Comparison of ENCODE assay signal across 8 cellular contexts in the genomic region with DNA sequence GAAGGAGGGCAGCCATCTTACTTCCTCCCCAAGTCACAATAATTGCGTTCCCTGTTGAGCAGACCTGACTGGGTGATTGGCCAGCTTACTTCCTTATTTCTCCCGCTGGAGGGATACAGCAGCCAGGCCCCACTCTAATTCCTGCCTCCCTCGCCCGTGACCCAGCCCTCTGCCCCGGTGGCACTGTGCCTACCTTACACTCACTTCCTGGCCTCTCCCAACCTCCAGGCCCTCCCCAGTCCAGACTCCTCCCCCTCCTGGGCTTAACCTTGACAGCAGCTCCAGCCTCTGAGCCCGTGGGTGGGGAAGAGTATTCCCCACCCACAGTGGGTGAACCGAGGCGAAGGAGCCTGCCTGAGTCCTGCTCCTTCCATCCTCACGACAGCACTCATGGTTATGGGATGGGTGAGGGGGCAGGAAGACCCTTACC. TPM values are rescaled to one million over a fixed set of nuclear protein-coding genes. Genes with fewer than 3 reads are reported as not detected.
A peak's percentile ranks its signal among the peaks of the same experiment; 100 is the strongest.
DNase-seq lines count a peak whose midpoint lies in the region; ATAC-seq, FAIRE-seq and TF ChIP-seq lines count a peak whose summit lies in the region.

No MANE protein-coding gene starts in this region.

- H3K9me3 Mint-ChIP-seq in CD4-positive, CD25-positive, alpha-beta regulatory T cell: no peaks in the 10 kb centered on the region

- no peaks in the 10 kb centered on the region for H3K9me3 ChIP-seq in CD4-positive, CD25-positive, alpha-beta regulatory T cell (ENCODE audit: control insufficient read depth in 2 of 2, low read length in 2 of 2)
- H3K9me3 ChIP-seq in GM12878 (replicated peaks; ENCODE audit: control insufficient read depth, insufficient read depth, low read length) (no peaks in the 10 kb centered on the region; the same call in 2 of the 3 replicates), mucosa of stomach (ENCODE audit: control insufficient read depth, low read length) (no peaks in the 10 kb centered on the region)

- H3K4me1 Mint-ChIP-seq in CD4-positive, CD25-positive, alpha-beta regulatory T cell: peaks cover 0 to 48% (median 22%) of the 10 kb centered on the region in 4 donors

- no peak for TF ChIP-seq POLR2A in GM12878 (IDR thresholded peaks at IDR 0.05; ENCODE audit: low read depth, low read length)

- TF ChIP-seq RAD21 in GM12878 (IDR thresholded peaks at IDR 0.05; ENCODE audit: insufficient read depth, low read depth, low read length): no peak

- SMC1A ChIA-PET in GM12878 (lab: Charles Lee; ENCODE audit: uncharacterized antibody, unreplicated experiment): interaction anchor here (0.6 to 1.3 kb wide), 2 partner anchors 42 to 68 kb away, joined by 3 read pairs; no protein-coding TSS in a partner anchor

- CTCF ChIA-PET in GM12878 (lab: Yijun Ruan, JAX): interaction anchor here (0.6 to 1.1 kb wide), 4 partner anchors 12 to 151 kb away, joined by 3 to 6 read pairs (median 4); no protein-coding TSS in a partner anchor

- H3K27ac Mint-ChIP-seq in CD4-positive, CD25-positive, alpha-beta regulatory T cell: peak overlapping the region; percentile 47 to 100 (median 83)

- H3K27ac ChIP-seq in CD4-positive, CD25-positive, alpha-beta regulatory T cell (ENCODE audit: insufficient read depth, low read length, poor library complexity, severe bottlenecking): peak overlapping the region; percentile 88
- H3K27ac ChIP-seq in GM12878 (ENCODE audit: control insufficient read depth, insufficient read depth): peak overlapping the region; percentile 95; the same call in 1 of the 2 replicates

- peaks cover 40% of the 10 kb centered on the region for H3K4me1 ChIP-seq in CD4-positive, CD25-positive, alpha-beta regulatory T cell (ENCODE audit: control insufficient read depth, insufficient read depth, low read length, poor library complexity, severe bottlenecking)
- peaks cover 16% of the 10 kb centered on the region for H3K4me1 ChIP-seq in GM12878 (ENCODE audit: control insufficient read depth, insufficient read depth, low read length)
- H3K4me1 ChIP-seq in mucosa of stomach (ENCODE audit: control insufficient read depth, insufficient read depth, low read length): peaks cover 40% of the 10 kb centered on the region

- DNase-seq in CD4-positive, CD25-positive, alpha-beta regulatory T cell: peak in 1 of 3 donors; percentile 30
- DNase-seq in NCI-H2196 treated with DMSO at 0.1 percent for 48 hours (lab: John Stamatoyannopoulos, UW; ENCODE audit: unreplicated experiment) (peak; percentile 81), GM12878 (ENCODE audit: low read depth, low spot score) (no peak), foreskin melanocyte (no peak), DMS53 treated with DMSO at 0.1 percent for 48 hours (lab: John Stamatoyannopoulos, UW; ENCODE audit: unreplicated experiment) (no peak), GM19239 (ENCODE audit: insufficient read length, low spot score) (no peak)

- no peaks in the 10 kb centered on the region; the same call in 1 of the 2 replicates for H4K20me1 ChIP-seq in GM12878 (ENCODE audit: control insufficient read depth, insufficient read depth)

- TF ChIP-seq EP300 in GM12878 (IDR thresholded peaks at IDR 0.05; ENCODE audit: borderline replicate concordance in 1 of 2, control insufficient read depth in 1 of 2, low read depth in 2 of 2, low read length in 2 of 2): no peak

- RAD21 ChIA-PET in GM12878 (lab: Charles Lee; ENCODE audit: unreplicated experiment): interaction anchor here (0.7 to 1.0 kb wide), 2 partner anchors 16 to 30 kb away, joined by 3 read pairs; no protein-coding TSS in a partner anchor

- H3K4me3 Mint-ChIP-seq in CD4-positive, CD25-positive, alpha-beta regulatory T cell: peak overlapping the region; percentile 67 to 97 (median 94)

- H3K27me3 ChIP-seq in CD4-positive, CD25-positive, alpha-beta regulatory T cell (ENCODE audit: control insufficient read depth, insufficient read depth, low read length): no peaks in the 10 kb centered on the region
- no peaks in the 10 kb centered on the region for H3K27me3 ChIP-seq in GM12878 (replicated peaks in 1 of 2; ENCODE audit: control insufficient read depth in 2 of 2, insufficient read depth in 2 of 2, low read length in 1 of 2)
- H3K27me3 ChIP-seq in mucosa of stomach (ENCODE audit: control insufficient read depth, insufficient read depth, low read length): no peaks in the 10 kb centered on the region

- peak overlapping the region; percentile 96 for H3K4me3 ChIP-seq in CD4-positive, CD25-positive, alpha-beta regulatory T cell (ENCODE audit: low read depth, low read length)
- H3K4me3 ChIP-seq in GM12878 (peak overlapping the region; percentile 93; the same call in 1 of the 2 replicates), mucosa of stomach (ENCODE audit: low read length) (no peak overlapping the region)

- H3K9ac ChIP-seq in GM12878 (ENCODE audit: control insufficient read depth, insufficient read depth, low read length): no peak overlapping the region; the same call in 1 of the 2 replicates
- H3K9ac ChIP-seq in mucosa of stomach (ENCODE audit: low read length): peak overlapping the region; percentile 46

- no peak for TF ChIP-seq CTCF in GM12878 (IDR thresholded peaks at IDR 0.05 in 2 of 3, conservative IDR thresholded peaks at IDR 0.05 in 1 of 3; ENCODE audit: control insufficient read depth in 2 of 3, extremely low read depth in 1 of 3, insufficient read depth in 1 of 3, low read depth in 3 of 3, low read length in 3 of 3)

- in situ Hi-C loops in GM12878 (cut with MboI): no loop called here

- H3K36me3 Mint-ChIP-seq in CD4-positive, CD25-positive, alpha-beta regulatory T cell: peaks cover 22% of the 10 kb centered on the region

- WGBS in GM12878 (ENCODE audit: insufficient coverage, insufficient replicate concordance, low lambda C conversion rate, missing lambda C conversion rate): 70% methylated on average over 8 of the region's 9 CpGs

- ATAC-seq in CD4-positive, CD25-positive, alpha-beta regulatory T cell (ENCODE audit: low read depth in 2 of 2): no peak
- ATAC-seq in GM12878: peak; percentile 7; the same call in 1 of the 3 replicates
- ATAC-seq in HG02981 (IDR thresholded peaks at IDR 0.05; ENCODE audit: unreplicated experiment): no peak

- peaks cover 35% of the 10 kb centered on the region for H3K36me3 ChIP-seq in CD4-positive, CD25-positive, alpha-beta regulatory T cell (ENCODE audit: control insufficient read depth, insufficient read depth, low read length)
- H3K36me3 ChIP-seq in GM12878 (ENCODE audit: control insufficient read depth in 2 of 2, insufficient read depth in 2 of 2, low read length in 1 of 2): peaks cover 22 to 28% of the 10 kb centered on the region in 2 experiments
- H3K36me3 ChIP-seq in mucosa of stomach (ENCODE audit: control insufficient read depth, insufficient read depth, low read length): peaks cover 18% of the 10 kb centered on the region

- BruUV-seq in GM12878 (replicated peaks; lab: Mats Ljungman, UMichigan): no TSS peak

- FAIRE-seq in GM12878 (lab: Jason Lieb, UNC) (no peak), GM19239 (lab: Jason Lieb, UNC) (no peak)

- H2AFZ ChIP-seq in GM12878 (ENCODE audit: control insufficient read depth, low read depth, low read length): no peak overlapping the region

- H3K27me3 Mint-ChIP-seq in CD4-positive, CD25-positive, alpha-beta regulatory T cell: no peaks in the 10 kb centered on the region

- peaks cover 35% of the 10 kb centered on the region for H3K79me2 ChIP-seq in GM12878 (ENCODE audit: control insufficient read depth, insufficient read depth, low read length)

- POLR2A ChIA-PET in GM12878 (lab: Charles Lee): interaction anchor here (0.5 to 1.3 kb wide), 5 partner anchors 8 to 368 kb away, joined by 3 to 5 read pairs (median 3); no protein-coding TSS in a partner anchor

- intact Hi-C loops in GM12878 (cut with micrococcal nuclease; ENCODE audit: unreplicated experiment): loop anchor here (10.0 kb wide), 1 partner anchor 372 kb away; a partner anchor contains a TSS

- H3K4me2 ChIP-seq in GM12878 (ENCODE audit: control insufficient read depth, insufficient read depth): peak overlapping the region; percentile 93; the same call in 1 of the 2 replicates

RNA-seq across cellular contexts. Expression of a gene that starts 3.0 kb away (rescaled TPM):
- total RNA-seq in CD4-positive, CD25-positive, alpha-beta regulatory T cell: 41.7 TPM
- polyA plus RNA-seq in CD4-positive, CD25-positive, alpha-beta regulatory T cell: 10 to 100 TPM; 38.1 to 66.3 (median 54.4) TPM
- total RNA-seq in GM12878 (2013; cell fraction: nucleolus; rRNA removed): 12.7 and 16.3 TPM in 2 replicates
- 9.3 and 9.4 TPM in 2 replicates for total RNA-seq in GM12878 (2014; rRNA removed)
- total RNA-seq in GM12878 (2014; rRNA removed; fragmentation: Illumina TruSeq; extraction: Trizol): 23.9 and 26.6 TPM in 2 replicates
- total RNA-seq in GM12878 (2021): 36.7 and 37.6 TPM in 2 replicates
- polyA plus RNA-seq in GM12878 (2011; ENCODE audit: low read depth): 13.2 TPM
- polyA plus RNA-seq in GM12878 (2011; rRNA removed): 18.1 and 31.0 TPM in 2 replicates
- 45.3 and 55.6 TPM in 2 replicates for polyA plus RNA-seq in GM12878 (2011; cell fraction: cytosol; rRNA removed)
- polyA plus RNA-seq in GM12878 (2011; cell fraction: nucleus; rRNA removed): 32.2 and 33.3 TPM in 2 replicates
- polyA plus RNA-seq in GM12878 (2012): 25.8 and 26.9 TPM in 2 replicates
- 14.4 and 28.2 TPM in 2 replicates for polyA plus RNA-seq in GM12878 (2014; fragmentation: Illumina TruSeq; extraction: Trizol)
- polyA plus RNA-seq in GM12878 (2014; fragmentation: Nextera tagmentation; extraction: Ambion mirVana): 10 to 100 TPM in 1 of 2 experiments, 1 to 10 TPM in 1; 6.3 to 13.0 TPM
- polyA plus RNA-seq in GM12878 (2014; rRNA removed): 38.1 and 44.5 TPM in 2 replicates
- polyA plus RNA-seq in GM12878 (2016; fragmentation: Nextera tagmentation; extraction: Ambion mirVana): 10 to 100 TPM; 65.7 to 65.8 TPM
- 26.0 and 47.5 TPM in 2 replicates for polyA minus RNA-seq in GM12878 (2011; rRNA and poly(A)+ RNA removed)
- 18.6 and 19.3 TPM in 2 replicates for polyA minus RNA-seq in GM12878 (2011; cell fraction: cytosol; rRNA and poly(A)+ RNA removed)
- polyA minus RNA-seq in GM12878 (2011; cell fraction: nucleus; rRNA and poly(A)+ RNA removed): 8.0 and 12.3 TPM in 2 replicates

RNA-seq across cellular contexts. Expression of a gene that starts 44.0 kb away (rescaled TPM):
- 54.5 TPM for total RNA-seq in CD4-positive, CD25-positive, alpha-beta regulatory T cell
- polyA plus RNA-seq in CD4-positive, CD25-positive, alpha-beta regulatory T cell: 1 to 10 TPM; 1.3 to 2.2 (median 1.9) TPM
- 77.4 and 90.2 TPM in 2 replicates for total RNA-seq in GM12878 (2013; cell fraction: nucleolus; rRNA removed)
- total RNA-seq in GM12878 (2014; rRNA removed): 12.7 and 15.4 TPM in 2 replicates
- total RNA-seq in GM12878 (2014; rRNA removed; fragmentation: Illumina TruSeq; extraction: Trizol): 7.6 and 8.3 TPM in 2 replicates
- 30.3 and 34.0 TPM in 2 replicates for total RNA-seq in GM12878 (2021)
- polyA plus RNA-seq in GM12878 (2011; ENCODE audit: low read depth): 7.4 TPM
- polyA plus RNA-seq in GM12878 (2011; rRNA removed): 7.2 and 15.6 TPM in 2 replicates
- polyA plus RNA-seq in GM12878 (2011; cell fraction: cytosol; rRNA removed): 16.7 and 18.8 TPM in 2 replicates
- 202 and 205 TPM in 2 replicates for polyA plus RNA-seq in GM12878 (2011; cell fraction: nucleus; rRNA removed)
- polyA plus RNA-seq in GM12878 (2012): 13.1 and 19.2 TPM in 2 replicates
- 6.7 and 14.6 TPM in 2 replicates for polyA plus RNA-seq in GM12878 (2014; fragmentation: Illumina TruSeq; extraction: Trizol)
- under 1 TPM; 0.32 to 0.44 TPM for polyA plus RNA-seq in GM12878 (2014; fragmentation: Nextera tagmentation; extraction: Ambion mirVana)
- 23.0 and 27.0 TPM in 2 replicates for polyA plus RNA-seq in GM12878 (2014; rRNA removed)
- 1 to 10 TPM; 8.9 to 9.1 TPM for polyA plus RNA-seq in GM12878 (2016; fragmentation: Nextera tagmentation; extraction: Ambion mirVana)
- polyA minus RNA-seq in GM12878 (2011; rRNA and poly(A)+ RNA removed): 27.9 and 34.0 TPM in 2 replicates
- polyA minus RNA-seq in GM12878 (2011; cell fraction: cytosol; rRNA and poly(A)+ RNA removed): 12.8 and 14.2 TPM in 2 replicates
- 43.2 and 61.9 TPM in 2 replicates for polyA minus RNA-seq in GM12878 (2011; cell fraction: nucleus; rRNA and poly(A)+ RNA removed)
